ENCODE assay signal across 19 cellular contexts in genomic region chr9:96720435-96720834, GRCh38. TPM values are rescaled to one million over a fixed set of nuclear protein-coding genes. Genes with fewer than 3 reads are reported as not detected.
DNase-seq lines count a peak whose midpoint lies in the region; ATAC-seq and TF ChIP-seq lines count a peak whose summit lies in the region.
"Had no signal": no experiment of that assay in that cellular context is flagged by ENCODE, and none has a peak within 500 bp of the region (broad histone marks: within the 10 kb centered on the region; RNA-seq: fewer than 3 reads in every experiment).

No MANE protein-coding gene starts in this region.

- DNase-seq in NCI-H1417 (lab: John Stamatoyannopoulos, UW) (peak in 2 of 3 experiments; percentile 66 to 87), NCI-H1417 treated with DMSO at 0.1 percent for 48 hours (lab: John Stamatoyannopoulos, UW) (no peak), DMS79 (lab: John Stamatoyannopoulos, UW) (peak; percentile 42), RWPE2 (ENCODE audit: low spot score) (no peak), left lung (no peak), mesenteric fat pad (ENCODE audit: low spot score) (no peak), HuH-7.5 (ENCODE audit: low spot score) (no peak), lower lobe of right lung (no peak)
- DNase-seq: activated T-cell treated with anti-CD3 and anti-CD28 coated beads, Interleukin-2, amount 50 U/mL, for 1 hour; cortex of kidney; kidney; mesenchymal stem cell; naive thymus-derived CD4-positive, alpha-beta T cell; NCI-H1930; T1000 had no signal

- H3K27ac ChIP-seq in RWPE2 (ENCODE audit: poor library complexity, severe bottlenecking) = no peak overlapping the region
- no peak overlapping the region for H3K27ac ChIP-seq in left lung
- no peak overlapping the region for H3K27ac ChIP-seq in lower lobe of right lung
- H3K27ac ChIP-seq: ovary, RWPE1, stomach, upper lobe of left lung had no signal

- TF ChIP-seq CTCF in RWPE2 (IDR thresholded peaks at IDR 0.05; ENCODE audit: poor library complexity, severe bottlenecking) = no peak
- no peak for TF ChIP-seq CTCF in left lung (IDR thresholded peaks at IDR 0.05)
- no peak for TF ChIP-seq CTCF in lower lobe of right lung (IDR thresholded peaks at IDR 0.05)

- H3K4me3 ChIP-seq in RWPE2 (ENCODE audit: severe bottlenecking) (no peak overlapping the region), left lung (no peak overlapping the region), lower lobe of right lung (no peak overlapping the region)
- H3K4me3 ChIP-seq: ovary had no signal

- ATAC-seq in RWPE2 (ENCODE audit: low read depth) = peak; percentile 42
- ATAC-seq in left lung = peak; percentile 14
- no peak for ATAC-seq in lower lobe of right lung

- H3K9me3 ChIP-seq in RWPE2 (ENCODE audit: severe bottlenecking) = no peaks in the 10 kb centered on the region
- H3K9me3 ChIP-seq in left lung = no peaks in the 10 kb centered on the region
- H3K9me3 ChIP-seq in lower lobe of right lung = no peaks in the 10 kb centered on the region
- H3K9me3 ChIP-seq: ovary had no signal

- H3K4me1 ChIP-seq in RWPE2 (ENCODE audit: insufficient read depth, poor library complexity, severe bottlenecking) = no peaks in the 10 kb centered on the region
- peaks cover 3 to 12% of the 10 kb centered on the region in 2 donors for H3K4me1 ChIP-seq in left lung
- H3K4me1 ChIP-seq in lower lobe of right lung = peaks cover 4% of the 10 kb centered on the region

- H3K27me3 ChIP-seq in RWPE2 (ENCODE audit: insufficient read depth, poor library complexity, severe bottlenecking) (no peaks in the 10 kb centered on the region), left lung (peaks cover 12 to 29% of the 10 kb centered on the region in 2 donors), lower lobe of right lung (ENCODE audit: low read depth) (peaks cover 10% of the 10 kb centered on the region)
- H3K27me3 ChIP-seq: ovary had no signal

- H3K36me3 ChIP-seq in RWPE2 (ENCODE audit: low read depth) = no peaks in the 10 kb centered on the region
- H3K36me3 ChIP-seq in left lung = no peaks in the 10 kb centered on the region
- no peaks in the 10 kb centered on the region for H3K36me3 ChIP-seq in lower lobe of right lung
- H3K36me3 ChIP-seq: ovary had no signal

- intact Hi-C loops in left lung (cut with DNase I) (no loop called here), lower lobe of right lung (cut with DNase I) (no loop called here)

RNA-seq across cellular contexts. Expression of gene ZNF510, which starts 57.5 kb away (rescaled TPM):
- 1 to 10 TPM; 7.9 to 9.3 TPM for total RNA-seq in left lung
- total RNA-seq in mesenteric fat pad = 7.7 TPM
- 10.6 TPM for total RNA-seq in lower lobe of right lung

Comparison
In these comparisons a context has a peak if more than half of its experiments do, and no peak if none do; other contexts are left out.
1. DNase-seq: peak in NCI-H1417 (2 of 3) and DMS79 (single experiment); none in NCI-H1417 treated with DMSO at 0.1 percent for 48 hours (single experiment), RWPE2 (single experiment), left lung (0 of 2), mesenteric fat pad (single experiment), HuH-7.5 (single experiment) and lower lobe of right lung (single experiment).
2. ATAC-seq: peak in RWPE2 (single experiment) and left lung (single experiment); none in lower lobe of right lung (0 of 2).